In the genomic region with DNA sequence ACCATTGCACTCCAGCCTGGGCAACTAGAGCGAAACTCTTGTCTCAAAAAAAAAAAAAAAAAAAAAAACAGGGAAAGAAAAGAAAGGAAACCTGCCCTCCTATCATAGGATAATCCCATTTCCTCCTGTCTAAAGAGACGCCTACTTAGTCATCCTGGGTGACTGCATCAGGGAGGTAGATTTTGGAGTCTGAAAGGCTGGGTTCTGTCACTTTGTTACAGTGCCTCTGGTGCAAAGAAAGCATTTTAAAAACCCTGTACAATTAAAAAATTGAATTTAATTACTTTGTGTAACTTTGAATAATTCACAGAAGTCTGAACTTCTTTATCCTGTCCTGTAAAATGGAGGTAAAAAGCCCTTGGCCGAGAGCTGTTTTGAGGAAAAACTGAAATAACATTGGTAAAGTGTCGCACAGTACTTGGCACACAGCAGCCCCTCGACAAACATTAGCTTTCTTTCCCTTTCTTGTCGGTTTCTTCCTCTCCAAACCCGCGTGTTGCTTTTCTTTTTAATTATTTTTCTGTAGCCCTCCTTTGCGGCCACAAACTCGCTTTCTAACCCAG, we compare ENCODE assay signal across 8 cellular contexts. TPM values are rescaled to one million over a fixed set of nuclear protein-coding genes. Genes with fewer than 3 reads are reported as not detected.
DNase-seq lines count a peak whose midpoint lies in the region; FAIRE-seq and TF ChIP-seq lines count a peak whose summit lies in the region.

No MANE protein-coding gene starts in this region.

- no peaks in the 10 kb centered on the region for H3K9me3 ChIP-seq in mucosa of rectum (ENCODE audit: control insufficient read depth in 2 of 2, low read length in 2 of 2)

- TF ChIP-seq CTCF in NB4 (IDR thresholded peaks at IDR 0.05; ENCODE audit: low read depth, low read length) (no peak), choroid plexus epithelial cell (conservative IDR thresholded peaks at IDR 0.05; ENCODE audit: low read depth, low read length) (no peak)

- H3K4me3 ChIP-seq in NB4 (ENCODE audit: low read depth, low read length) (peak overlapping the region; percentile 60), choroid plexus epithelial cell (ENCODE audit: low read depth, low read length) (peak overlapping the region; percentile 94), mucosa of rectum (ENCODE audit: low read length in 2 of 2) (peak overlapping the region; percentile 74 to 99)

- DNase-seq in ELF-1 (ENCODE audit: low read depth, low spot score) (peak; percentile 15), NB4 (ENCODE audit: low read depth) (peak; percentile 24), choroid plexus epithelial cell (ENCODE audit: low read depth) (peak; percentile 18), frontal cortex (ENCODE audit: low spot score in 2 of 2) (no peak), NCI-H446 (lab: John Stamatoyannopoulos, UW) (no peak), hypothalamus (lab: John Stamatoyannopoulos, UW) (no peak), SIG-M5 (lab: John Stamatoyannopoulos, UW) (no peak)

- FAIRE-seq in frontal cortex (lab: Jason Lieb, UNC), result no peak

- H3K4me1 ChIP-seq in mucosa of rectum (ENCODE audit: control insufficient read depth in 2 of 2, insufficient read depth in 2 of 2, low read length in 2 of 2), result peaks cover 21 to 28% of the 10 kb centered on the region in 2 donors

- TF ChIP-seq POLR2A in NB4 (IDR thresholded peaks at IDR 0.05; ENCODE audit: extremely low read depth, insufficient read length), result no peak

- peaks cover 4 to 6% of the 10 kb centered on the region in 2 donors for H3K36me3 ChIP-seq in mucosa of rectum (ENCODE audit: control insufficient read depth in 2 of 2, insufficient read depth in 2 of 2, low read length in 2 of 2)

- H3K27ac ChIP-seq in mucosa of rectum (ENCODE audit: low read depth in 2 of 2, low read length in 2 of 2), result peak overlapping the region; percentile 88 to 92

- no peaks in the 10 kb centered on the region for H3K27me3 ChIP-seq in mucosa of rectum (ENCODE audit: control insufficient read depth in 2 of 2, insufficient read depth in 2 of 2, low read length in 2 of 2)

- H3K9ac ChIP-seq in mucosa of rectum (ENCODE audit: low read depth in 1 of 2, low read length in 2 of 2), result peak overlapping the region; percentile 68 to 83

RNA-seq across cellular contexts. Expression of a gene that starts 0.7 kb away (rescaled TPM):
- 19.6 TPM for total RNA-seq in frontal cortex

RNA-seq across cellular contexts. Expression of a gene that starts 40.2 kb away (rescaled TPM):
- not detected for total RNA-seq in frontal cortex

RNA-seq across cellular contexts. Expression of a gene that starts 44.2 kb away (rescaled TPM):
- 0.41 TPM for total RNA-seq in frontal cortex

RNA-seq across cellular contexts. Expression of a gene that starts 44.8 kb away (rescaled TPM):
- 373 TPM for total RNA-seq in frontal cortex

Comparison
In these comparisons a context has a peak if more than half of its experiments do, and no peak if none do; other contexts are left out.
1. DNase-seq: peak in ELF-1 (single experiment), NB4 (single experiment) and choroid plexus epithelial cell (single experiment); none in frontal cortex (0 of 2), NCI-H446 (0 of 2), hypothalamus (0 of 51) and SIG-M5 (single experiment).
2. Peak in every context shown above with its lines, with median percentiles within 50 percentile points of each other: H3K4me3 ChIP-seq.